8 cellular contexts compared by ENCODE assay signal in the genomic region with DNA sequence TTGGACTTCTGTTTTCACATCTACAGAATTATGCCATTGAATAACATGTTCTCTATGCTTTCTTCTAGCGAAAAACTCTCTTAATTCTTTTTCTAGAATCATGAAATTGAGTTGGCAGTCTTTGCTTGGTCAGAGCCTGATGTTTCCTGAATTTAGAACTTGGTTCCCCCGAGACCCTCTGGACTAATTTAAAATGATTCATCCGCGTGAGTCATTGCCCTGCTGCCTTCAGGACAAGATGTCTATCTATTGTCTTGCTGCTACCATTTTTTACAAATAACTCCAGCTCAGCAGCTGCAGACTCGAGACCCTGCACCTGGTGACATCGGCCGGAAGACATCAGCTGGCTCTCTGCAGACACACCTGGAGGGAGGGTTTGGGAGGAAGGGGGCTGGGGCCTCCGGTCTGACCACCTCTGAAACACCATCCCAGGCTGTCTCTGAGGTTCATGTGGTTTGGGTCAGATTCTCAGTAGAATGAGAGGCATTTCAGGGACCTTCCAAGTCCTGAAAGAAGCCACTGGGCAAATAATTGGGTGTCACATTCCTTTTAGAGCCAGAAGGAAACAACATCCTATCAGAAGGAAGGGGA. TPM values are rescaled to one million over a fixed set of nuclear protein-coding genes. Genes with fewer than 3 reads are reported as not detected.
DNase-seq lines count a peak whose midpoint lies in the region; ATAC-seq and TF ChIP-seq lines count a peak whose summit lies in the region.

No MANE protein-coding gene starts in this region.

- 31 to 48% methylated on average over 4 to 8 of the region's 8 CpGs for WGBS in esophagus squamous epithelium, 2 donors

- H3K27me3 ChIP-seq in GM06990 (replicated peaks; ENCODE audit: control insufficient read depth, insufficient read depth, low read length) (no peaks in the 10 kb centered on the region), esophagus squamous epithelium (no peaks in the 10 kb centered on the region)

- H3K9me3 Mint-ChIP-seq in activated CD8-positive, alpha-beta memory T cell treated with anti-CD3 and anti-CD28 coated beads, Interleukin-2, amount 10 ng/mL, durations not matched to agents 7 days and 5 days (ENCODE audit: low read depth) = no peaks in the 10 kb centered on the region

- H3K4me1 ChIP-seq in esophagus squamous epithelium = peaks cover 31 to 58% (median 38%) of the 10 kb centered on the region in 3 donors

- no peak overlapping the region for H3K4me3 ChIP-seq in GM06990 (replicated peaks; ENCODE audit: low read depth, low read length)
- peak overlapping the region in 1 of 4 donors; percentile 28 for H3K4me3 ChIP-seq in esophagus squamous epithelium

- TF ChIP-seq POLR2A in esophagus squamous epithelium (IDR thresholded peaks at IDR 0.05) = no peak

- DNase-seq in GM06990 (ENCODE audit: extremely low read depth, insufficient read length) = peak; percentile 78
- DNase-seq in NCI-H526 treated with DMSO at 0.1 percent for 48 hours (lab: John Stamatoyannopoulos, UW) = peak; percentile 8
- peak; percentile 80 for DNase-seq in activated CD8-positive, alpha-beta memory T cell treated with anti-CD3 and anti-CD28 coated beads, Interleukin-2, amount 10 ng/mL, durations not matched to agents 7 days and 5 days
- DNase-seq in esophagus squamous epithelium (lab: John Stamatoyannopoulos, UW) = no peak
- no peak for DNase-seq in sciatic nerve (ENCODE audit: low spot score)
- no peak for DNase-seq in NCI-H2227 treated with DMSO at 0.1 percent for 48 hours (lab: John Stamatoyannopoulos, UW)
- DNase-seq in Ammon's horn (ENCODE audit: low spot score) = no peak

- CTCF ChIA-PET in activated CD8-positive, alpha-beta memory T cell treated with anti-CD3 and anti-CD28 coated beads, Interleukin-2, amount 10 ng/mL, durations not matched to agents 7 days and 5 days (lab: Charles Lee) = interaction anchor here (4.0 to 4.1 kb wide), 2 partner anchors 21 to 23 kb away, joined by 22 to 25 read pairs; partner anchors contain the start of gene KLF6

- peak overlapping the region; percentile 58 for H3K4me3 Mint-ChIP-seq in activated CD8-positive, alpha-beta memory T cell treated with anti-CD3 and anti-CD28 coated beads, Interleukin-2, amount 10 ng/mL, durations not matched to agents 7 days and 5 days

- ATAC-seq in HG02623 (IDR thresholded peaks at IDR 0.05; ENCODE audit: unreplicated experiment) (peak; percentile 41), sciatic nerve (peak; percentile 73)
- peak; percentile 2 for ATAC-seq in activated CD8-positive, alpha-beta memory T cell treated with anti-CD3 and anti-CD28 coated beads, Interleukin-2, amount 10 ng/mL, durations not matched to agents 7 days and 5 days

- intact Hi-C loops in esophagus squamous epithelium (cut with DNase I) (no loop called here), sciatic nerve (cut with DNase I) (no loop called here)

- H3K27ac ChIP-seq in esophagus squamous epithelium = peak overlapping the region; percentile 73 to 95 (median 92)

- H3K36me3 Mint-ChIP-seq in activated CD8-positive, alpha-beta memory T cell treated with anti-CD3 and anti-CD28 coated beads, Interleukin-2, amount 10 ng/mL, durations not matched to agents 7 days and 5 days = no peaks in the 10 kb centered on the region

- peaks cover 72% of the 10 kb centered on the region for H3K4me1 Mint-ChIP-seq in activated CD8-positive, alpha-beta memory T cell treated with anti-CD3 and anti-CD28 coated beads, Interleukin-2, amount 10 ng/mL, durations not matched to agents 7 days and 5 days

- H3K36me3 ChIP-seq in GM06990 (ENCODE audit: control insufficient read depth, insufficient read depth, low read length) (no peaks in the 10 kb centered on the region), esophagus squamous epithelium (no peaks in the 10 kb centered on the region)

- H3K27ac Mint-ChIP-seq in activated CD8-positive, alpha-beta memory T cell treated with anti-CD3 and anti-CD28 coated beads, Interleukin-2, amount 10 ng/mL, durations not matched to agents 7 days and 5 days = no peak overlapping the region

- H3K27me3 Mint-ChIP-seq in activated CD8-positive, alpha-beta memory T cell treated with anti-CD3 and anti-CD28 coated beads, Interleukin-2, amount 10 ng/mL, durations not matched to agents 7 days and 5 days = no peaks in the 10 kb centered on the region

- H3K9me3 ChIP-seq in esophagus squamous epithelium = no peaks in the 10 kb centered on the region

- no peak for TF ChIP-seq CTCF in GM06990 (IDR thresholded peaks at IDR 0.05; ENCODE audit: insufficient read depth, low read length, poor library complexity, severe bottlenecking)
- no peak for TF ChIP-seq CTCF in esophagus squamous epithelium (IDR thresholded peaks at IDR 0.05)

RNA-seq across cellular contexts. Expression of gene KLF6, which starts 20.9 kb away (rescaled TPM):
- 100 to 1,000 TPM; 149 to 208 TPM for total RNA-seq in activated CD8-positive, alpha-beta memory T cell treated with anti-CD3 and anti-CD28 coated beads, Interleukin-2, amount 10 ng/mL, durations not matched to agents 7 days and 5 days
- 10 to 100 TPM; 39.6 to 91.2 (median 74.2) TPM for total RNA-seq in esophagus squamous epithelium
- total RNA-seq in sciatic nerve = 273 TPM

Comparison
In these comparisons a context has a peak if more than half of its experiments do, and no peak if none do; other contexts are left out.
1. DNase-seq: peak in GM06990 (single experiment), NCI-H526 treated with DMSO at 0.1 percent for 48 hours (single experiment) and activated CD8-positive, alpha-beta memory T cell treated with anti-CD3 and anti-CD28 coated beads, Interleukin-2, amount 10 ng/mL, durations not matched to agents 7 days and 5 days (single experiment); none in esophagus squamous epithelium (single experiment), sciatic nerve (single experiment), NCI-H2227 treated with DMSO at 0.1 percent for 48 hours (single experiment) and Ammon's horn (single experiment).
2. ATAC-seq: peak in every context shown above with its lines; median percentile 73 in sciatic nerve; 41 in HG02623; 2 in activated CD8-positive, alpha-beta memory T cell treated with anti-CD3 and anti-CD28 coated beads, Interleukin-2, amount 10 ng/mL, durations not matched to agents 7 days and 5 days.